ENCODE assay signal across 8 cellular contexts in the genomic region with DNA sequence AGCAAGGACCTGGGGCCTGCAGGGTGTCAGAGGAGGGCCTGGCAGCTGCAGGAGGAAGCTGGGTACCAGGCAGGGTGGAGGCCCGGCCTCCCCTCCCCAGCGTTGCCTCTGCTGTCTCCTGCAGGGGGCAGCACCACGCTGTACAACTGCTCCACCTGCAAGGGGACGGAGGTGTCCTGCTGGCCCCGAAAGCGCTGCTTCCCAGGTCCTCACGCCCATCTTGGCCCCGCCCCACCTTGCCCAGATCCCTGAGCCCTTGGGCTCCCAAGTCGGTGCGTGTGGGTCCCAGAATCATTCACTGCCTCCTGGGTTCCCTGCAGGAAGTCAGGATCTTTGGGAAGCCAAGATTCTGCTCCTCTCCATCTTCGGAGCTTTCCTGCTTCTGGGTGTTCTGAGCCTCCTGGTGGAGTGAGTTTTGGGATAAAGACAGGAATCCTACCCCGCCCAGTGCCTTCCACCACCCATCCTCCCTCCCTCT. TPM values are rescaled to one million over a fixed set of nuclear protein-coding genes. Genes with fewer than 3 reads are reported as not detected.
DNase-seq lines count a peak whose midpoint lies in the region; ATAC-seq and TF ChIP-seq lines count a peak whose summit lies in the region.

No MANE protein-coding gene starts in this region.

- no peaks in the 10 kb centered on the region for H3K36me3 ChIP-seq in HUES6 (ENCODE audit: control insufficient read depth, insufficient read depth, low read length)

- 0 out of 2 replicates have a peak, but pooled peaks cover 6% of the 10 kb centered on the region for H3K27me3 ChIP-seq in HUES6 (ENCODE audit: control insufficient read depth, insufficient read depth, low read length)

- peaks cover 16% of the 10 kb centered on the region for H3K4me1 ChIP-seq in HUES6 (ENCODE audit: control insufficient read depth, insufficient read depth, low read length)

- peak; percentile 49 for DNase-seq in DMS153 (lab: John Stamatoyannopoulos, UW)
- peak; percentile 77 for DNase-seq in activated effector memory CD4-positive, alpha-beta T cell treated with Interleukin-2 at 50 U/mL for 16 hours
- DNase-seq in germinal center (ENCODE audit: low spot score) = peak; percentile 86
- DNase-seq in occipital lobe (lab: John Stamatoyannopoulos, UW) = peak; percentile 39

- H3K4me3 ChIP-seq in HUES6 (ENCODE audit: low read depth, low read length) = peak overlapping the region; percentile 44

- peak; percentile 39; the same call in 1 of the 2 replicates for TF ChIP-seq POLR2A in Raji (IDR thresholded peaks at IDR 0.05; ENCODE audit: insufficient read depth, low read depth, low read length)

- no peaks in the 10 kb centered on the region for H3K9me3 ChIP-seq in HUES6 (ENCODE audit: control insufficient read depth, insufficient read depth, low read depth, low read length)

- no peak overlapping the region for H3K9ac ChIP-seq in HUES6 (ENCODE audit: low read length)

- H3K27ac ChIP-seq in HUES6 (ENCODE audit: low read depth, low read length) (no peak overlapping the region), temporal lobe (ENCODE audit: low read depth, low read length) (peak overlapping the region; percentile 95)

- no peak for ATAC-seq in GM21529 (IDR thresholded peaks at IDR 0.05; ENCODE audit: unreplicated experiment)

RNA-seq across cellular contexts. Expression of a gene that starts 1.2 kb away (rescaled TPM):
- total RNA-seq in occipital lobe (not detected), temporal lobe (0.25 TPM)

RNA-seq across cellular contexts. Expression of a gene that starts 4.1 kb away (rescaled TPM):
- total RNA-seq in occipital lobe = 3.9 TPM
- 3.2 TPM for total RNA-seq in temporal lobe

RNA-seq across cellular contexts. Expression of a gene that starts 19.8 kb away (rescaled TPM):
- not detected for total RNA-seq in occipital lobe
- total RNA-seq in temporal lobe = 0.25 TPM

RNA-seq across cellular contexts. Expression of a gene that starts 24.8 kb away (rescaled TPM):
- total RNA-seq in occipital lobe (0.94 TPM), temporal lobe (0.25 TPM)

RNA-seq across cellular contexts. Expression of a gene that starts 27.0 kb away (rescaled TPM):
- 46.6 TPM for total RNA-seq in occipital lobe
- 37.9 TPM for total RNA-seq in temporal lobe
